In genomic region chrX:73849054-73849453, GRCh38 we compare ENCODE assay signal across 20 cellular contexts. TPM values are rescaled to one million over a fixed set of nuclear protein-coding genes. Genes with fewer than 3 reads are reported as not detected.
DNase-seq lines count a peak whose midpoint lies in the region; ATAC-seq and TF ChIP-seq lines count a peak whose summit lies in the region.
"Had no signal": no experiment of that assay in that cellular context is flagged by ENCODE, and none has a peak within 500 bp of the region (broad histone marks: within the 10 kb centered on the region; RNA-seq: fewer than 3 reads in every experiment).

No MANE protein-coding gene starts in this region.

- DNase-seq in GM06990 (ENCODE audit: extremely low read depth, insufficient read length) (no peak), Karpas-422 (no peak), coronary artery (ENCODE audit: low spot score) (no peak), psoas muscle (no peak), HCEC 1CT (no peak), esophagus squamous epithelium (lab: John Stamatoyannopoulos, UW) (no peak)
- DNase-seq: activated CD4-positive, alpha-beta T cell treated with anti-CD3 and anti-CD28 coated beads for 36 hours; activated naive CD4-positive, alpha-beta T cell treated with anti-CD3 and anti-CD28 coated beads for 36 hours; body of pancreas; C1 segment of cervical spinal cord; islet precursor cell; NCI-H2029; NCI-H510A; nucleus accumbens; SJCRH30; small intestine; T1000; trophoblast cell had no signal

- peaks cover 80% of the 10 kb centered on the region for H3K79me2 ChIP-seq in Karpas-422 (ENCODE audit: low read length)

- TF ChIP-seq CTCF in GM06990 (IDR thresholded peaks at IDR 0.05; ENCODE audit: insufficient read depth, low read length, poor library complexity, severe bottlenecking) (no peak), coronary artery (IDR thresholded peaks at IDR 0.05) (no peak), psoas muscle (IDR thresholded peaks at IDR 0.05) (no peak), esophagus squamous epithelium (IDR thresholded peaks at IDR 0.05) (no peak)

- H3K9me3 ChIP-seq in Karpas-422 (ENCODE audit: low read length) (no peaks in the 10 kb centered on the region), psoas muscle (no peaks in the 10 kb centered on the region), esophagus squamous epithelium (no peaks in the 10 kb centered on the region)
- H3K9me3 ChIP-seq: body of pancreas, SJCRH30 had no signal

- no peaks in the 10 kb centered on the region for H3K9me2 ChIP-seq in Karpas-422 (replicated peaks; ENCODE audit: insufficient read depth, low read length)

- no peak for TF ChIP-seq POLR2A in esophagus squamous epithelium (IDR thresholded peaks at IDR 0.05)

- H3K4me3 ChIP-seq in GM06990 (replicated peaks; ENCODE audit: low read depth, low read length) (peak overlapping the region; percentile 62), Karpas-422 (ENCODE audit: low read length) (peak overlapping the region; percentile 62), coronary artery (peak overlapping the region; percentile 67), psoas muscle (peak overlapping the region; percentile 73), esophagus squamous epithelium (peak overlapping the region in 2 of 4 donors; percentile 17 to 67)
- H3K4me3 ChIP-seq: body of pancreas, SJCRH30 had no signal

- WGBS in psoas muscle, 3 donors, result 51 to 91% (median 88%) methylated on average over 5 of the region's 5 CpGs
- WGBS in esophagus squamous epithelium, 2 donors, result 38 to 84% methylated on average over 5 of the region's 5 CpGs

- H3K27ac ChIP-seq in Karpas-422 (ENCODE audit: low read length), result no peak overlapping the region
- H3K27ac ChIP-seq in coronary artery, result no peak overlapping the region
- no peak overlapping the region for H3K27ac ChIP-seq in psoas muscle
- no peak overlapping the region for H3K27ac ChIP-seq in esophagus squamous epithelium
- H3K27ac ChIP-seq: body of pancreas, SJCRH30 had no signal

- H3K9ac ChIP-seq in Karpas-422 (ENCODE audit: low read length), result no peak overlapping the region

- H3K4me1 ChIP-seq in Karpas-422 (ENCODE audit: low read length) (peaks cover 36% of the 10 kb centered on the region), psoas muscle (peaks cover 14% of the 10 kb centered on the region), esophagus squamous epithelium (peaks cover 0 to 21% (median 4%) of the 10 kb centered on the region in 3 donors)
- H3K4me1 ChIP-seq: body of pancreas, SJCRH30 had no signal

- no peak overlapping the region for H2AFZ ChIP-seq in Karpas-422 (ENCODE audit: low read length)

- intact Hi-C loops in psoas muscle (cut with DNase I) (no loop called here), esophagus squamous epithelium (cut with DNase I) (no loop called here)

- H3K4me2 ChIP-seq in Karpas-422 (ENCODE audit: low read depth, low read length, poor library complexity, severe bottlenecking), result peak overlapping the region; percentile 68

- H3K27me3 ChIP-seq in GM06990 (replicated peaks; ENCODE audit: control insufficient read depth, insufficient read depth, low read length) (no peaks in the 10 kb centered on the region), Karpas-422 (ENCODE audit: low read length) (no peaks in the 10 kb centered on the region), psoas muscle (ENCODE audit: insufficient read depth in 3 of 3, low read length in 2 of 3) (no peaks in the 10 kb centered on the region), esophagus squamous epithelium (no peaks in the 10 kb centered on the region)
- H3K27me3 ChIP-seq: body of pancreas, SJCRH30 had no signal

- ATAC-seq in psoas muscle (no peak), GM21423 (IDR thresholded peaks at IDR 0.05; ENCODE audit: unreplicated experiment) (no peak)
- ATAC-seq: activated CD4-positive, alpha-beta T cell treated with anti-CD3 and anti-CD28 coated beads for 36 hours; body of pancreas had no signal

- peaks cover 53% of the 10 kb centered on the region for H4K20me1 ChIP-seq in Karpas-422 (ENCODE audit: insufficient read depth, low read depth, low read length)

- no peaks in the 10 kb centered on the region; the same call in 1 of the 2 replicates for H3K36me3 ChIP-seq in GM06990 (ENCODE audit: control insufficient read depth, insufficient read depth, low read length)
- peaks cover 6% of the 10 kb centered on the region; the same call in 1 of the 2 replicates for H3K36me3 ChIP-seq in Karpas-422 (ENCODE audit: insufficient read depth, low read length)
- no peaks in the 10 kb centered on the region for H3K36me3 ChIP-seq in psoas muscle (ENCODE audit: insufficient read depth in 1 of 2, low read depth in 1 of 2)
- H3K36me3 ChIP-seq in esophagus squamous epithelium, result no peaks in the 10 kb centered on the region
- H3K36me3 ChIP-seq: SJCRH30 had no signal

RNA-seq across cellular contexts. Expression of gene XIST, which starts 3.5 kb away (rescaled TPM):
- total RNA-seq in Karpas-422 (2014; rRNA removed; shearing (Covaris generic); ENCODE audit: low replicate concordance), result 127 and 256 TPM in 2 replicates
- total RNA-seq in psoas muscle (10 to 100 TPM; 57.7 to 79.2 (median 70.0) TPM), esophagus squamous epithelium (10 to 100 TPM in 2 of 4 donors, under 1 TPM in 1, not detected in 1; 0.19 to 99.0 (median 47.2) TPM)
- polyA plus RNA-seq in psoas muscle, result 10 to 100 TPM in 1 of 3 donors, under 1 TPM in 2; 0.04 to 21.3 (median 0.07) TPM
- total RNA-seq: activated CD4-positive, alpha-beta T cell treated with anti-CD3 and anti-CD28 coated beads for 36 hours; activated naive CD4-positive, alpha-beta T cell treated with anti-CD3 and anti-CD28 coated beads for 36 hours; epithelial cell of proximal tubule had no signal
